ENCODE assay signal across 20 cellular contexts in the genomic region with DNA sequence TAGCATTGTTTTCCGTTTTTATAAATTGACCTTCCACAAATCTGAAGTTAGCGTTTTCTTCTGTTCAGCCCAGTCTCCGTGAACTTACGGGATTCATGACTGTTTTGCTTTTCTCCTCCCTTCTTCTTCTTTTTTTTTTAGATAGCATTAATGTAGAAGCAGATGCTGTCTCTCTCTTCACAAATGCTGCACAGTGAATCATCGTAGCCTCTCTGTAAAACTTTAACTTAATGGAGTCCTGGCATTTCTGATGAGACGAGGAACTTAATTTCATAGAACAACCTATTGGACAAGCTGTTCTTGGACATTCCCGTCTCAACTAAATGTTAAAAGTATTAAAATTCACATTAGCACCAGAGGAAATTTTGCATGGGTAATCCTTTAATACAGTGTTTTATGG.
A peak's percentile ranks its signal among the peaks of the same experiment; 100 is the strongest.
DNase-seq lines count a peak whose midpoint lies in the region; ATAC-seq and TF ChIP-seq lines count a peak whose summit lies in the region.
"Had no signal": no experiment of that assay in that cellular context is flagged by ENCODE, and none has a peak within 500 bp of the region (broad histone marks: within the 10 kb centered on the region; RNA-seq: fewer than 3 reads in every experiment).

No MANE protein-coding gene starts in this region.

- intact Hi-C loops in A673 (cut with micrococcal nuclease; ENCODE audit: unreplicated experiment) (no loop called here), left colon (cut with DNase I, micrococcal nuclease) (no loop called here)

- POLR2A ChIA-PET in A673 (lab: Charles Lee; ENCODE audit: low non-redundant PET) = no interaction called here

- no peaks in the 10 kb centered on the region for H3K27me3 ChIP-seq in A673 (replicated peaks; ENCODE audit: insufficient read depth, low read depth, low read length, poor library complexity)
- H3K27me3 ChIP-seq: BLaER1, Peyer's patch, SJCRH30 had no signal

- H3K4me1 ChIP-seq in A673 (ENCODE audit: insufficient read depth, low read length, poor library complexity, severe bottlenecking) = peaks cover 23% of the 10 kb centered on the region
- H3K4me1 ChIP-seq: BLaER1, Peyer's patch had no signal

- CTCF ChIA-PET in A673 (lab: Charles Lee) = no interaction called here

- peak overlapping the region in 1 of 3 experiments; percentile 3 for H3K4me3 Mint-ChIP-seq in nephron
- H3K4me3 Mint-ChIP-seq: CD8-positive, alpha-beta T cell had no signal

- no peak for ATAC-seq in HG03565 (IDR thresholded peaks at IDR 0.05; ENCODE audit: unreplicated experiment)
- no peak for ATAC-seq in left colon
- ATAC-seq: CD8-positive, alpha-beta T cell; HCT116 had no signal

- no peaks in the 10 kb centered on the region for H3K36me3 Mint-ChIP-seq in nephron (ENCODE audit: low read depth)
- H3K36me3 Mint-ChIP-seq: CD8-positive, alpha-beta T cell had no signal

- H3K4me3 ChIP-seq in A673 (ENCODE audit: low read depth, low read length, poor library complexity, severe bottlenecking) = no peak overlapping the region
- H3K4me3 ChIP-seq: BLaER1, Peyer's patch, SJCRH30 had no signal

- DNase-seq in A673 (ENCODE audit: low spot score) = peak; percentile 25
- DNase-seq in NCI-H524 (lab: John Stamatoyannopoulos, UW) = peak; percentile 42 to 75
- peak; percentile 58 for DNase-seq in glomerular visceral epithelial cell (ENCODE audit: extremely low spot score)
- no peak for DNase-seq in CD1c-positive myeloid dendritic cell (ENCODE audit: extremely low spot score)
- no peak for DNase-seq in left colon
- DNase-seq: CD8-positive, alpha-beta T cell; GF-D8; KG1; NCI-H1092; NCI-H1436; NCI-H187 treated with DMSO at 0.1 percent for 48 hours; NCI-H2107; NCI-H510A; NCI-H774; Peyer's patch; SJCRH30 had no signal

- no peak for TF ChIP-seq CTCF in A673 (conservative IDR thresholded peaks at IDR 0.05; ENCODE audit: low read depth, low read length)
- no peak for TF ChIP-seq CTCF in nephron (IDR thresholded peaks at IDR 0.05; ENCODE audit: unreplicated experiment in 3 of 3)

- H3K27ac ChIP-seq in A673 (ENCODE audit: low read depth, low read length, poor library complexity, severe bottlenecking) = peak overlapping the region; percentile 15
- H3K27ac ChIP-seq: BLaER1, Peyer's patch, SJCRH30 had no signal

- H3K4me1 Mint-ChIP-seq in nephron = peaks cover 29% of the 10 kb centered on the region

- H3K36me3 ChIP-seq in A673 (ENCODE audit: insufficient read depth, low read length, poor library complexity, severe bottlenecking) = no peaks in the 10 kb centered on the region
- H3K36me3 ChIP-seq: BLaER1, Peyer's patch, SJCRH30 had no signal

- peak overlapping the region; percentile 73 to 91 (median 81) for H3K27ac Mint-ChIP-seq in nephron
- H3K27ac Mint-ChIP-seq: CD8-positive, alpha-beta T cell had no signal

- peaks cover 11% of the 10 kb centered on the region for H3K27me3 Mint-ChIP-seq in nephron (ENCODE audit: low read depth)

- no peaks in the 10 kb centered on the region for H3K9me3 ChIP-seq in A673 (ENCODE audit: low read depth, low read length, poor library complexity, severe bottlenecking)
- H3K9me3 ChIP-seq: BLaER1, Peyer's patch, SJCRH30 had no signal

- no TSS peak for BruUV-seq in A673 (replicated peaks; lab: Mats Ljungman, UMichigan)

- H3K9me3 Mint-ChIP-seq in nephron = no peaks in the 10 kb centered on the region
- H3K9me3 Mint-ChIP-seq: CD8-positive, alpha-beta T cell had no signal

Comparison
In these comparisons a context has a peak if more than half of its experiments do, and no peak if none do; other contexts are left out.
1. DNase-seq: peak in A673 (single experiment), NCI-H524 (2 of 2) and glomerular visceral epithelial cell (single experiment); none in CD1c-positive myeloid dendritic cell (single experiment) and left colon (0 of 2).